ENCODE assay signal across 11 cellular contexts in the genomic region with DNA sequence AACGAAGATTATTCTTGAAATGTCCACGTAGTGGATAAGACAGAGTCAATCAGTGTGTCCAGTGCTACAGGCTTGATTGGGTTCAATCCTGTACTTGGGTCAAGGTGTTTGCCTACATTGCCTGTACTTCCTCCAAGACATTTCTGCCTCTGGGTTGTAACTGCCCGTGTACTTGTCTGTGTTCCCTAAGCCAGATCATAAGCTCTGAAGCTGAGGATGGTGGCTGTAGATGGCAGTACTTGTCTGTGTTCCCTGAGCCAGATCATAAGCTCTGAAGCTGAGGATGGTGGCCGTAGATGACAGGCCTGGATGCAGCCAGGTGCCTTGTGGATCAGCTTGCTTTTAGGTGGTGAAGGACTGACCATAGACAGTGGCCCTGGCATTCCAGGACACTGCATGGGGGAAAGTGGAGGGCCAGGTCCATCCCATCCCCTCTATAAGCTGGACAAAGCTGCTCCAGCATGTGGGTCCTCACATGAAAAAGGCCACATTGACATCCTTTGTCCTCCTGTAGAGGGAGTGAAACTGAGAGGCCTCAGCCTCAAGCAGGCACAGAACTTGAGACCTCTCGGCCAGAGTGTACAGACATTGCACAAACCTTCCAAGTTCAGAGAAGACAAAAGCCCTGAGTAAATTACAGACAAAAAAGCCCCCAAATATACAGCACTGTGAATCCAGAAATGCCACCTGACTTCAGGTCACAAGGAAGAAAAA. TPM values are rescaled to one million over a fixed set of nuclear protein-coding genes. Genes with fewer than 3 reads are reported as not detected.
DNase-seq lines count a peak whose midpoint lies in the region; ATAC-seq, FAIRE-seq and TF ChIP-seq lines count a peak whose summit lies in the region.
"Had no signal": no experiment of that assay in that cellular context is flagged by ENCODE, and none has a peak within 500 bp of the region (broad histone marks: within the 10 kb centered on the region; RNA-seq: fewer than 3 reads in every experiment).

No MANE protein-coding gene starts in this region.

- intact Hi-C loops in GM12878 (cut with micrococcal nuclease; ENCODE audit: unreplicated experiment): no loop called here
- intact Hi-C loops in posterior vena cava (cut with DNase I): no loop called here

- no peaks in the 10 kb centered on the region for H3K27me3 Mint-ChIP-seq in activated CD8-positive, alpha-beta memory T cell treated with anti-CD3 and anti-CD28 coated beads, Interleukin-2, amount 10 ng/mL, durations not matched to agents 7 days and 5 days

- peaks cover 34% of the 10 kb centered on the region for H3K36me3 Mint-ChIP-seq in activated CD8-positive, alpha-beta memory T cell treated with anti-CD3 and anti-CD28 coated beads, Interleukin-2, amount 10 ng/mL, durations not matched to agents 7 days and 5 days

- peaks cover 26% of the 10 kb centered on the region for H3K4me1 ChIP-seq in GM12878 (ENCODE audit: control insufficient read depth, insufficient read depth, low read length)

- SMC1A ChIA-PET in GM12878 (lab: Charles Lee; ENCODE audit: uncharacterized antibody, unreplicated experiment): interaction anchor here (1.1 to 3.8 kb wide), 7 partner anchors 8 to 200 kb away, joined by 3 to 25 read pairs (median 3); a partner anchor contains a TSS

- peaks cover 8 to 12% of the 10 kb centered on the region in 2 experiments for H3K36me3 ChIP-seq in GM12878 (ENCODE audit: control insufficient read depth in 2 of 2, insufficient read depth in 2 of 2, low read length in 1 of 2)

- no peak overlapping the region for H3K4me3 Mint-ChIP-seq in activated CD8-positive, alpha-beta memory T cell treated with anti-CD3 and anti-CD28 coated beads, Interleukin-2, amount 10 ng/mL, durations not matched to agents 7 days and 5 days

- 57% methylated on average over 5 of the region's 5 CpGs for WGBS in GM12878 (ENCODE audit: insufficient coverage, insufficient replicate concordance, low lambda C conversion rate, missing lambda C conversion rate)

- ATAC-seq in activated CD8-positive, alpha-beta memory T cell treated with anti-CD3 and anti-CD28 coated beads, Interleukin-2, amount 10 ng/mL, durations not matched to agents 7 days and 5 days: no peak
- 0 out of 3 replicates have a peak, but pooled peaks have one; percentile 6 for ATAC-seq in GM12878
- ATAC-seq in GM21619 (IDR thresholded peaks at IDR 0.05; ENCODE audit: unreplicated experiment): no peak
- ATAC-seq: heart right ventricle had no signal

- H3K9me3 ChIP-seq in GM12878 (replicated peaks; ENCODE audit: control insufficient read depth, insufficient read depth, low read length): no peaks in the 10 kb centered on the region; the same call in 2 of the 3 replicates

- H3K79me2 ChIP-seq in GM12878 (ENCODE audit: control insufficient read depth, insufficient read depth, low read length): peaks cover 35% of the 10 kb centered on the region

- peak in 1 of 3 experiments; percentile 19; a peak in 1 of 6 replicates for TF ChIP-seq CTCF in GM12878 (IDR thresholded peaks at IDR 0.05 in 2 of 3, conservative IDR thresholded peaks at IDR 0.05 in 1 of 3; ENCODE audit: control insufficient read depth in 2 of 3, extremely low read depth in 1 of 3, insufficient read depth in 1 of 3, low read depth in 3 of 3, low read length in 3 of 3)

- TF ChIP-seq EP300 in GM12878 (IDR thresholded peaks at IDR 0.05; ENCODE audit: borderline replicate concordance in 1 of 2, control insufficient read depth in 1 of 2, low read depth in 2 of 2, low read length in 2 of 2): no peak

- CTCF ChIA-PET in activated CD8-positive, alpha-beta memory T cell treated with anti-CD3 and anti-CD28 coated beads, Interleukin-2, amount 10 ng/mL, durations not matched to agents 7 days and 5 days (lab: Charles Lee): interaction anchor here (0.9 to 6.8 kb wide), 9 partner anchors 11 to 589 kb away, joined by 3 to 75 read pairs (median 4); a partner anchor contains a TSS
- CTCF ChIA-PET in GM12878 (lab: Yijun Ruan, JAX): interaction anchor here (0.6 to 5.1 kb wide), 8 partner anchors 9 to 303 kb away, joined by 3 to 36 read pairs (median 4); no protein-coding TSS in a partner anchor

- FAIRE-seq in GM12878 (lab: Jason Lieb, UNC) (no peak), H54 (lab: Jason Lieb, UNC) (no peak)

- no peak overlapping the region for H2AFZ ChIP-seq in GM12878 (ENCODE audit: control insufficient read depth, low read depth, low read length)

- RAD21 ChIA-PET in GM12878 (lab: Charles Lee; ENCODE audit: unreplicated experiment): interaction anchor here (0.7 to 2.6 kb wide), 3 partner anchors 11 to 97 kb away, joined by 4 to 16 read pairs (median 4); no protein-coding TSS in a partner anchor

- in situ Hi-C loops in GM12878 (cut with MboI): no loop called here

- POLR2A ChIA-PET in GM12878 (lab: Charles Lee): interaction anchor here (0.7 to 1.4 kb wide), 4 partner anchors 10 to 274 kb away, joined by 3 to 6 read pairs (median 4); no protein-coding TSS in a partner anchor

- no peak for DNase-seq in activated CD8-positive, alpha-beta memory T cell treated with anti-CD3 and anti-CD28 coated beads, Interleukin-2, amount 10 ng/mL, durations not matched to agents 7 days and 5 days
- no peak for DNase-seq in activated CD8-positive, alpha-beta memory T cell treated with anti-CD3 and anti-CD28 coated beads, Interleukin-2, amount 50 U/mL, for 4 hours
- DNase-seq in MV-4-11 (lab: John Stamatoyannopoulos, UW) (peak; percentile 43), GM12878 (ENCODE audit: low read depth, low spot score) (no peak), posterior vena cava (ENCODE audit: low spot score) (peak; percentile 47), H54 (ENCODE audit: insufficient read length, low spot score) (no peak)
- no peak for DNase-seq in effector CD8-positive, alpha-beta T cell (lab: John Stamatoyannopoulos, UW)
- DNase-seq: effector memory CD4-positive, alpha-beta T cell; heart right ventricle had no signal

- H3K27ac ChIP-seq in GM12878 (ENCODE audit: control insufficient read depth, insufficient read depth): peak overlapping the region; percentile 43

- no peak overlapping the region for H3K4me3 ChIP-seq in GM12878

- H3K27ac Mint-ChIP-seq in activated CD8-positive, alpha-beta memory T cell treated with anti-CD3 and anti-CD28 coated beads, Interleukin-2, amount 10 ng/mL, durations not matched to agents 7 days and 5 days: peak overlapping the region; percentile 93

- no peaks in the 10 kb centered on the region for H4K20me1 ChIP-seq in GM12878 (ENCODE audit: control insufficient read depth, insufficient read depth)

- peak; percentile 10; the same call in 1 of the 2 replicates for TF ChIP-seq RAD21 in GM12878 (IDR thresholded peaks at IDR 0.05; ENCODE audit: insufficient read depth, low read depth, low read length)

- TF ChIP-seq POLR2A in GM12878 (IDR thresholded peaks at IDR 0.05; ENCODE audit: low read depth, low read length): no peak
- no peak for TF ChIP-seq POLR2A in H54 (IDR thresholded peaks at IDR 0.05; ENCODE audit: low read depth, low read length)

- H3K27me3 ChIP-seq in GM12878 (replicated peaks in 1 of 2; ENCODE audit: control insufficient read depth in 2 of 2, insufficient read depth in 2 of 2, low read length in 1 of 2): no peaks in the 10 kb centered on the region
- H3K27me3 ChIP-seq: heart right ventricle had no signal

- no TSS peak for BruUV-seq in GM12878 (replicated peaks; lab: Mats Ljungman, UMichigan)

- H3K9me3 Mint-ChIP-seq in activated CD8-positive, alpha-beta memory T cell treated with anti-CD3 and anti-CD28 coated beads, Interleukin-2, amount 10 ng/mL, durations not matched to agents 7 days and 5 days (ENCODE audit: low read depth): no peaks in the 10 kb centered on the region

- peak overlapping the region; percentile 51; the same call in 1 of the 2 replicates for H3K9ac ChIP-seq in GM12878 (ENCODE audit: control insufficient read depth, insufficient read depth, low read length)

- peak overlapping the region; percentile 69 for H3K4me2 ChIP-seq in GM12878 (ENCODE audit: control insufficient read depth, insufficient read depth)

- peaks cover 61% of the 10 kb centered on the region for H3K4me1 Mint-ChIP-seq in activated CD8-positive, alpha-beta memory T cell treated with anti-CD3 and anti-CD28 coated beads, Interleukin-2, amount 10 ng/mL, durations not matched to agents 7 days and 5 days

RNA-seq across cellular contexts. Expression of a gene that starts 2.0 kb away (rescaled TPM):
- total RNA-seq in activated CD8-positive, alpha-beta memory T cell treated with anti-CD3 and anti-CD28 coated beads, Interleukin-2, amount 10 ng/mL, durations not matched to agents 7 days and 5 days: 100 to 1,000 TPM; 136 to 150 TPM
- total RNA-seq in GM12878 (2013; cell fraction: nucleolus; rRNA removed): 17.2 and 20.5 TPM in 2 replicates
- 49.9 and 81.2 TPM in 2 replicates for total RNA-seq in GM12878 (2014; rRNA removed)
- 40.6 and 43.0 TPM in 2 replicates for total RNA-seq in GM12878 (2014; rRNA removed; fragmentation: Illumina TruSeq; extraction: Trizol)
- 249 and 255 TPM in 2 replicates for total RNA-seq in GM12878 (2021)
- 48.6 TPM for polyA plus RNA-seq in GM12878 (2011; ENCODE audit: low read depth)
- 11.0 and 22.2 TPM in 2 replicates for polyA plus RNA-seq in GM12878 (2011; rRNA removed)
- polyA plus RNA-seq in GM12878 (2011; cell fraction: cytosol; rRNA removed): 70.7 and 73.8 TPM in 2 replicates
- polyA plus RNA-seq in GM12878 (2011; cell fraction: nucleus; rRNA removed): 44.6 and 69.9 TPM in 2 replicates
- polyA plus RNA-seq in GM12878 (2012): 130 and 136 TPM in 2 replicates
- 59.5 and 133 TPM in 2 replicates for polyA plus RNA-seq in GM12878 (2014; fragmentation: Illumina TruSeq; extraction: Trizol)
- 10 to 100 TPM; 16.7 to 46.6 TPM for polyA plus RNA-seq in GM12878 (2014; fragmentation: Nextera tagmentation; extraction: Ambion mirVana)
- polyA plus RNA-seq in GM12878 (2014; rRNA removed): 142 and 185 TPM in 2 replicates
- polyA plus RNA-seq in GM12878 (2016; fragmentation: Nextera tagmentation; extraction: Ambion mirVana): 100 to 1,000 TPM in 1 of 2 experiments, 10 to 100 TPM in 1; 81.1 to 155 TPM
- polyA minus RNA-seq in GM12878 (2011; rRNA and poly(A)+ RNA removed): 40.4 and 67.7 TPM in 2 replicates
- 56.3 and 73.1 TPM in 2 replicates for polyA minus RNA-seq in GM12878 (2011; cell fraction: cytosol; rRNA and poly(A)+ RNA removed)
- 15.0 and 34.0 TPM in 2 replicates for polyA minus RNA-seq in GM12878 (2011; cell fraction: nucleus; rRNA and poly(A)+ RNA removed)
- 10 to 100 TPM; 74.2 to 76.6 TPM for total RNA-seq in posterior vena cava

RNA-seq across cellular contexts. Expression of a gene that starts 14.8 kb away (rescaled TPM):
- total RNA-seq in activated CD8-positive, alpha-beta memory T cell treated with anti-CD3 and anti-CD28 coated beads, Interleukin-2, amount 10 ng/mL, durations not matched to agents 7 days and 5 days: not detected
- 0.25 TPM in 1 of 2 replicates, not detected in the other for total RNA-seq in GM12878 (2013; cell fraction: nucleolus; rRNA removed)
- total RNA-seq in GM12878 (2014; rRNA removed) (0.05 TPM in 1 of 2 replicates, not detected in the other), GM12878 (2014; rRNA removed; fragmentation: Illumina TruSeq; extraction: Trizol) (0.04 TPM in 1 of 2 replicates, not detected in the other), GM12878 (2021) (not detected in 2 replicates), posterior vena cava (not detected)
- polyA plus RNA-seq in GM12878 (2011; ENCODE audit: low read depth): 5.6 TPM
- polyA plus RNA-seq in GM12878 (2011; rRNA removed) (not detected in 2 replicates), GM12878 (2014; fragmentation: Illumina TruSeq; extraction: Trizol) (not detected in 2 replicates), GM12878 (2014; fragmentation: Nextera tagmentation; extraction: Ambion mirVana) (under 1 TPM in 1 of 2 experiments, not detected in 1; 0.06 TPM), GM12878 (2014; rRNA removed) (not detected in 2 replicates), GM12878 (2016; fragmentation: Nextera tagmentation; extraction: Ambion mirVana) (under 1 TPM in 1 of 2 experiments, not detected in 1; 0.21 TPM)
- polyA plus RNA-seq in GM12878 (2011; cell fraction: cytosol; rRNA removed): not detected in 2 replicates
- not detected in 2 replicates for polyA plus RNA-seq in GM12878 (2011; cell fraction: nucleus; rRNA removed)
- polyA plus RNA-seq in GM12878 (2012): 2.0 and 5.9 TPM in 2 replicates
- not detected in 2 replicates for polyA minus RNA-seq in GM12878 (2011; rRNA and poly(A)+ RNA removed)
- not detected in 2 replicates for polyA minus RNA-seq in GM12878 (2011; cell fraction: cytosol; rRNA and poly(A)+ RNA removed)
- not detected in 2 replicates for polyA minus RNA-seq in GM12878 (2011; cell fraction: nucleus; rRNA and poly(A)+ RNA removed)
- total RNA-seq: heart right ventricle, HT1080 had no signal

RNA-seq across cellular contexts. Expression of a gene that starts 37.9 kb away (rescaled TPM):
- 100 to 1,000 TPM; 103 to 104 TPM for total RNA-seq in activated CD8-positive, alpha-beta memory T cell treated with anti-CD3 and anti-CD28 coated beads, Interleukin-2, amount 10 ng/mL, durations not matched to agents 7 days and 5 days
- 139 and 147 TPM in 2 replicates for total RNA-seq in GM12878 (2013; cell fraction: nucleolus; rRNA removed)
- 70.3 and 81.2 TPM in 2 replicates for total RNA-seq in GM12878 (2014; rRNA removed)
- total RNA-seq in GM12878 (2014; rRNA removed; fragmentation: Illumina TruSeq; extraction: Trizol): 54.3 and 58.3 TPM in 2 replicates
- 60.0 and 62.5 TPM in 2 replicates for total RNA-seq in GM12878 (2021)
- polyA plus RNA-seq in GM12878 (2011; ENCODE audit: low read depth): 31.0 TPM
- 52.8 and 60.4 TPM in 2 replicates for polyA plus RNA-seq in GM12878 (2011; rRNA removed)
- polyA plus RNA-seq in GM12878 (2011; cell fraction: cytosol; rRNA removed): 60.7 and 64.8 TPM in 2 replicates
- polyA plus RNA-seq in GM12878 (2011; cell fraction: nucleus; rRNA removed): 155 and 161 TPM in 2 replicates
- polyA plus RNA-seq in GM12878 (2012): 41.6 and 44.9 TPM in 2 replicates
- polyA plus RNA-seq in GM12878 (2014; fragmentation: Illumina TruSeq; extraction: Trizol): 75.6 and 78.9 TPM in 2 replicates
- polyA plus RNA-seq in GM12878 (2014; fragmentation: Nextera tagmentation; extraction: Ambion mirVana): 10 to 100 TPM; 16.2 to 16.7 TPM
- polyA plus RNA-seq in GM12878 (2014; rRNA removed): 70.7 and 76.0 TPM in 2 replicates
- 10 to 100 TPM; 78.6 to 86.5 TPM for polyA plus RNA-seq in GM12878 (2016; fragmentation: Nextera tagmentation; extraction: Ambion mirVana)
- polyA minus RNA-seq in GM12878 (2011; rRNA and poly(A)+ RNA removed): 62.0 and 63.1 TPM in 2 replicates
- polyA minus RNA-seq in GM12878 (2011; cell fraction: cytosol; rRNA and poly(A)+ RNA removed): 15.4 and 19.5 TPM in 2 replicates
- 39.3 and 59.6 TPM in 2 replicates for polyA minus RNA-seq in GM12878 (2011; cell fraction: nucleus; rRNA and poly(A)+ RNA removed)
- total RNA-seq in posterior vena cava: 10 to 100 TPM; 40.9 to 43.4 TPM

RNA-seq across cellular contexts. Expression of a gene that starts 49.4 kb away (rescaled TPM):
- total RNA-seq in activated CD8-positive, alpha-beta memory T cell treated with anti-CD3 and anti-CD28 coated beads, Interleukin-2, amount 10 ng/mL, durations not matched to agents 7 days and 5 days: 100 to 1,000 TPM; 175 to 184 TPM
- total RNA-seq in GM12878 (2013; cell fraction: nucleolus; rRNA removed): 172 and 179 TPM in 2 replicates
- total RNA-seq in GM12878 (2014; rRNA removed) (55.6 and 64.1 TPM in 2 replicates), GM12878 (2014; rRNA removed; fragmentation: Illumina TruSeq; extraction: Trizol) (124 and 135 TPM in 2 replicates), GM12878 (2021) (155 and 174 TPM in 2 replicates), posterior vena cava (100 to 1,000 TPM; 124 to 130 TPM)
- polyA plus RNA-seq in GM12878 (2011; ENCODE audit: low read depth): 89.3 TPM
- polyA plus RNA-seq in GM12878 (2011; rRNA removed) (209 and 284 TPM in 2 replicates), GM12878 (2014; fragmentation: Illumina TruSeq; extraction: Trizol) (318 and 350 TPM in 2 replicates), GM12878 (2014; fragmentation: Nextera tagmentation; extraction: Ambion mirVana) (100 to 1,000 TPM in 1 of 2 experiments, 10 to 100 TPM in 1; 76.1 to 171 TPM), GM12878 (2014; rRNA removed) (212 and 257 TPM in 2 replicates), GM12878 (2016; fragmentation: Nextera tagmentation; extraction: Ambion mirVana) (100 to 1,000 TPM; 251 to 253 TPM)
- polyA plus RNA-seq in GM12878 (2011; cell fraction: cytosol; rRNA removed): 92.3 and 131 TPM in 2 replicates
- 210 and 304 TPM in 2 replicates for polyA plus RNA-seq in GM12878 (2011; cell fraction: nucleus; rRNA removed)
- 145 and 148 TPM in 2 replicates for polyA plus RNA-seq in GM12878 (2012)
- 90.0 and 129 TPM in 2 replicates for polyA minus RNA-seq in GM12878 (2011; rRNA and poly(A)+ RNA removed)
- polyA minus RNA-seq in GM12878 (2011; cell fraction: cytosol; rRNA and poly(A)+ RNA removed): 54.4 and 74.5 TPM in 2 replicates
- 68.2 and 109 TPM in 2 replicates for polyA minus RNA-seq in GM12878 (2011; cell fraction: nucleus; rRNA and poly(A)+ RNA removed)

Comparison
In these comparisons a context has a peak if more than half of its experiments do, and no peak if none do; other contexts are left out.
1. DNase-seq: peak in MV-4-11 (single experiment) and posterior vena cava (single experiment); none in activated CD8-positive, alpha-beta memory T cell treated with anti-CD3 and anti-CD28 coated beads, Interleukin-2, amount 10 ng/mL, durations not matched to agents 7 days and 5 days (single experiment), activated CD8-positive, alpha-beta memory T cell treated with anti-CD3 and anti-CD28 coated beads, Interleukin-2, amount 50 U/mL, for 4 hours (single experiment), GM12878 (single experiment), effector CD8-positive, alpha-beta T cell (single experiment) and H54 (single experiment).